Comparison of ENCODE assay signal across 1 cellular context in the genomic region with DNA sequence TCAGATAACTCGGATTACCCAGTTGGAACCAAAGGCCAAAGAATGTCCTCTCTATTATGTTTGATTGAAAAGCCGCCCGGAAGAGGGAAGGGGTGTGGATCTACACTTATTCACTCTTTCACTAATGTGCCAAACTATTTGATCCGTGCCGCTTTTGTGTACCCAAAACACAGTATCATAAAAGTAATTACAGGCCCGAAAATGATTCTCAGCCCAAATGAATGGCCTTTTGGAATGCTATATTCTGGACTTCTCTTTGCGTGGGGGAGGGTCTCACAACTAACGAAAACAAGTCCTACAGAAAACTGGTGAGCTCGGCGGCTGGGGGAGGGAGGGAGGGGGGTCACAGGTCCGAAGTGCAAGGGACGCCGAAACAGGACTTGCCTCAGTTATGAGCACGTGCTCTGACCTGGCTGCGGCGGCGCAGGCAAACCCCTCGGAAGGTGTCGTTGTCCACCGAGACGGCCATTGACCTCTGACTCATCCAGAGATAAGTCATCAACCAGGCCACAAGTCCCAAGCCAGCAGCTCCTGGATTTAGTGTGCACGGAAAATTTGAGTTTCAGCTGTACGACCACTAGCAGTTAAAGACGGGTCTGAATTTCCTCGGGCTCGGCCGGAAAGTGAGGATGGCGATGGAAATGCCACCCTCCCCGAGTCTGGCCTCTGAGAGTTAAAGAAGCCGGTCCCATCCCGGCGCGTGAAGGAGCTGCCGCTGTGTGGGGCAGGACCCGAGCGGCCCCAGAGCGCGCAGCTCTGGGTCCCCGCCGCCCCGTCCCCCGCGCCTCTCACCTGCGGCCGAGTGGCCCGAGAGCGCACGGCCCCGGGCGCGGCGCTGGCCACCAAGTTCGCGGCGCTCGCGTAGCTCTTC.
A peak's percentile ranks its signal among the peaks of the same experiment; 100 is the strongest.
TF ChIP-seq lines count a peak whose summit lies in the region.

No MANE protein-coding gene starts in this region.

TF ChIP-seq in HepG2, 621 proteins besides CTCF, POLR2A, EP300 and RAD21 (continued from another document):
- TF ChIP-seq, protein P1, sequence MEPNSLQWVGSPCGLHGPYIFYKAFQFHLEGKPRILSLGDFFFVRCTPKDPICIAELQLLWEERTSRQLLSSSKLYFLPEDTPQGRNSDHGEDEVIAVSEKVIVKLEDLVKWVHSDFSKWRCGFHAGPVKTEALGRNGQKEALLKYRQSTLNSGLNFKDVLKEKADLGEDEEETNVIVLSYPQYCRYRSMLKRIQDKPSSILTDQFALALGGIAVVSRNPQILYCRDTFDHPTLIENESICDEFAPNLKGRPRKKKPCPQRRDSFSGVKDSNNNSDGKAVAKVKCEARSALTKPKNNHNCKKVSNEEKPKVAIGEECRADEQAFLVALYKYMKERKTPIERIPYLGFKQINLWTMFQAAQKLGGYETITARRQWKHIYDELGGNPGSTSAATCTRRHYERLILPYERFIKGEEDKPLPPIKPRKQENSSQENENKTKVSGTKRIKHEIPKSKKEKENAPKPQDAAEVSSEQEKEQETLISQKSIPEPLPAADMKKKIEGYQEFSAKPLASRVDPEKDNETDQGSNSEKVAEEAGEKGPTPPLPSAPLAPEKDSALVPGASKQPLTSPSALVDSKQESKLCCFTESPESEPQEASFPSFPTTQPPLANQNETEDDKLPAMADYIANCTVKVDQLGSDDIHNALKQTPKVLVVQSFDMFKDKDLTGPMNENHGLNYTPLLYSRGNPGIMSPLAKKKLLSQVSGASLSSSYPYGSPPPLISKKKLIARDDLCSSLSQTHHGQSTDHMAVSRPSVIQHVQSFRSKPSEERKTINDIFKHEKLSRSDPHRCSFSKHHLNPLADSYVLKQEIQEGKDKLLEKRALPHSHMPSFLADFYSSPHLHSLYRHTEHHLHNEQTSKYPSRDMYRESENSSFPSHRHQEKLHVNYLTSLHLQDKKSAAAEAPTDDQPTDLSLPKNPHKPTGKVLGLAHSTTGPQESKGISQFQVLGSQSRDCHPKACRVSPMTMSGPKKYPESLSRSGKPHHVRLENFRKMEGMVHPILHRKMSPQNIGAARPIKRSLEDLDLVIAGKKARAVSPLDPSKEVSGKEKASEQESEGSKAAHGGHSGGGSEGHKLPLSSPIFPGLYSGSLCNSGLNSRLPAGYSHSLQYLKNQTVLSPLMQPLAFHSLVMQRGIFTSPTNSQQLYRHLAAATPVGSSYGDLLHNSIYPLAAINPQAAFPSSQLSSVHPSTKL (CRISPR knock-in tag; IDR thresholded peaks at IDR 0.05) = peak; percentile 94
- TF ChIP-seq SIN3A (IDR thresholded peaks at IDR 0.05; ENCODE audit: borderline replicate concordance, low read depth, low read length) = no peak; the same call in 1 of the 2 replicates
- 0 out of 2 replicates have a peak, but pooled peaks have one; percentile 2 for TF ChIP-seq TOPORS (CRISPR knock-in tag; IDR thresholded peaks at IDR 0.05)
- 0 out of 2 replicates have a peak, but pooled peaks have one; percentile 9 for TF ChIP-seq SMC3 (IDR thresholded peaks at IDR 0.05; ENCODE audit: low read length)
- TF ChIP-seq ELF4 (CRISPR knock-in tag; IDR thresholded peaks at IDR 0.05; ENCODE audit: borderline replicate concordance) = 0 out of 2 replicates have a peak, but pooled peaks have one; percentile 54
- TF ChIP-seq SP140L (CRISPR knock-in tag; IDR thresholded peaks at IDR 0.05; ENCODE audit: borderline replicate concordance) = no peak
- 0 out of 2 replicates have a peak, but pooled peaks have one; percentile 59 for TF ChIP-seq HINFP (CRISPR knock-in tag; IDR thresholded peaks at IDR 0.05; ENCODE audit: low read depth)
- 0 out of 2 replicates have a peak, but pooled peaks have one; percentile 26 for TF ChIP-seq SP2 (CRISPR knock-in tag; IDR thresholded peaks at IDR 0.05)
TF ChIP-seq in HepG2: peak in this region for 265.
